ENCODE assay signal across 13 cellular contexts in genomic region chr20:44191640-44192039, GRCh38. TPM values are rescaled to one million over a fixed set of nuclear protein-coding genes. Genes with fewer than 3 reads are reported as not detected.
"Had no signal": no experiment of that assay in that cellular context is flagged by ENCODE, and none has a peak within 500 bp of the region (broad histone marks: within the 10 kb centered on the region; RNA-seq: fewer than 3 reads in every experiment).

No MANE protein-coding gene starts in this region.

RNA-seq across cellular contexts. Expression of gene JPH2, which starts 4.7 kb away (rescaled TPM):
- total RNA-seq: naive thymus-derived CD8-positive, alpha-beta T cell; pulmonary artery endothelial cell had no signal

RNA-seq across cellular contexts. Expression of gene GDAP1L1, which starts 55.5 kb away (rescaled TPM):
- total RNA-seq: naive thymus-derived CD8-positive, alpha-beta T cell; natural killer cell treated with Interleukin-12 subunit alpha and Interleukin-12 subunit beta and Interleukin-15 and Interleukin-18, amount 100 ng/mL, for 72 hours; omental fat pad; osteocyte; posterior vena cava; pulmonary artery endothelial cell; right lobe of liver; skeletal muscle tissue; subcutaneous adipose tissue; thoracic aorta; tibial nerve; upper lobe of left lung; ureter had no signal
